1 cellular context compared by ENCODE assay signal in genomic region chr7:155224116-155224811, GRCh38.
TF ChIP-seq lines count a peak whose summit lies in the region.

No MANE protein-coding gene starts in this region.

TF ChIP-seq in HCT116, 20 proteins besides CTCF, POLR2A, EP300 and RAD21 (continued from another document):
- TF ChIP-seq REST (IDR thresholded peaks at IDR 0.05; ENCODE audit: low read depth) = no peak
